8 cellular contexts compared by ENCODE assay signal in genomic region chr11:43868852-43869567, GRCh38. TPM values are rescaled to one million over a fixed set of nuclear protein-coding genes. Genes with fewer than 3 reads are reported as not detected.
DNase-seq lines count a peak whose midpoint lies in the region; ATAC-seq and TF ChIP-seq lines count a peak whose summit lies in the region.

No MANE protein-coding gene starts in this region.

- TF ChIP-seq POLR2A in suprapubic skin (IDR thresholded peaks at IDR 0.05): no peak

- BruUV-seq in Calu3 (replicated peaks; lab: Mats Ljungman, UMichigan): no TSS peak

- POLR2A ChIA-PET in SK-N-SH (lab: Yijun Ruan, JAX) (no interaction called here), HEK293T (lab: Yijun Ruan, JAX) (no interaction called here)

- no peaks in the 10 kb centered on the region for H3K27me3 ChIP-seq in SK-N-SH (ENCODE audit: insufficient read depth)
- peaks cover 47% of the 10 kb centered on the region for H3K27me3 ChIP-seq in suprapubic skin

- H3K9ac ChIP-seq in SK-N-SH: no peak overlapping the region

- 9% methylated on average over 5 of the region's 5 CpGs for WGBS in SK-N-SH (ENCODE audit: low lambda C conversion rate)
- WGBS in suprapubic skin: 49% methylated on average over 5 of the region's 5 CpGs

- H3K4me1 Mint-ChIP-seq in Calu3 (ENCODE audit: low read depth, unreplicated experiment): peaks cover 10% of the 10 kb centered on the region

- TF ChIP-seq EP300 in SK-N-SH (IDR thresholded peaks at IDR 0.05; ENCODE audit: borderline replicate concordance in 1 of 2, low read depth in 1 of 2, low read length in 1 of 2) (no peak), suprapubic skin (IDR thresholded peaks at IDR 0.05) (no peak)

- no peak overlapping the region for H3K4me2 ChIP-seq in SK-N-SH

- H3K36me3 ChIP-seq in SK-N-SH (replicated peaks in 1 of 2; ENCODE audit: control insufficient read depth in 1 of 2, insufficient read depth in 2 of 2, low read length in 1 of 2): no peaks in the 10 kb centered on the region
- H3K36me3 ChIP-seq in suprapubic skin: no peaks in the 10 kb centered on the region

- H3K27ac Mint-ChIP-seq in Calu3 (ENCODE audit: unreplicated experiment): peak overlapping the region; percentile 46

- H4K20me1 ChIP-seq in SK-N-SH (ENCODE audit: insufficient read depth): no peaks in the 10 kb centered on the region

- no peak overlapping the region for H3K4me3 ChIP-seq in SK-N-SH (ENCODE audit: low read depth in 2 of 2, low read length in 1 of 2)
- no peak overlapping the region for H3K4me3 ChIP-seq in suprapubic skin

- no peaks in the 10 kb centered on the region for H3K79me2 ChIP-seq in SK-N-SH (ENCODE audit: insufficient read depth)

- H3K9me3 ChIP-seq in SK-N-SH (no peaks in the 10 kb centered on the region), suprapubic skin (no peaks in the 10 kb centered on the region)

- H2AFZ ChIP-seq in SK-N-SH (ENCODE audit: low read depth): no peak overlapping the region

- H3K36me3 Mint-ChIP-seq in Calu3 (ENCODE audit: insufficient read depth, unreplicated experiment): no peaks in the 10 kb centered on the region

- H3K27ac ChIP-seq in SK-N-SH (ENCODE audit: low read depth in 2 of 2, low read length in 1 of 2) (no peak overlapping the region), epithelial cell of prostate (peak overlapping the region; percentile 46), suprapubic skin (no peak overlapping the region)

- H3K27me3 Mint-ChIP-seq in Calu3 (ENCODE audit: unreplicated experiment): peaks cover 34% of the 10 kb centered on the region

- intact Hi-C loops in Calu3 (cut with micrococcal nuclease; ENCODE audit: unreplicated experiment): no loop called here

- TF ChIP-seq CTCF in Calu3 (IDR thresholded peaks at IDR 0.05; ENCODE audit: unreplicated experiment) (no peak), SK-N-SH (IDR thresholded peaks at IDR 0.05) (no peak), suprapubic skin (IDR thresholded peaks at IDR 0.05) (no peak)

- no peaks in the 10 kb centered on the region for H3F3A ChIP-seq in SK-N-SH (replicated peaks; ENCODE audit: insufficient read depth)

- CTCF ChIA-PET in Calu3 (lab: Charles Lee): no interaction called here
- CTCF ChIA-PET in SK-N-SH (lab: Yijun Ruan, JAX): interaction anchor here (3.5 kb wide), 1 partner anchor 17 kb away, joined by 22 read pairs; no protein-coding TSS in a partner anchor
- CTCF ChIA-PET in HEK293T (lab: Yijun Ruan, JAX): interaction anchor here (0.6 to 1.3 kb wide), 2 partner anchors 21 to 81 kb away, joined by 3 to 7 read pairs; no protein-coding TSS in a partner anchor

- ATAC-seq in GM19324 (IDR thresholded peaks at IDR 0.05; ENCODE audit: low FRiP score, unreplicated experiment) (peak; percentile 97), HG03175 (IDR thresholded peaks at IDR 0.05; ENCODE audit: unreplicated experiment) (peak; percentile 99)

- DNase-seq in Calu3 (no peak), SK-N-SH (no peak), epithelial cell of prostate (ENCODE audit: low read depth, low spot score) (peak; percentile 45), HEK293T (ENCODE audit: extremely low spot score) (no peak), suprapubic skin (ENCODE audit: low spot score in 2 of 2) (no peak)
- peak; percentile 8 for DNase-seq in stimulated activated CD8-positive, alpha-beta memory T cell treated with anti-CD3 and anti-CD28 coated beads, Interleukin-12 subunit alpha, Interleukin-12 subunit beta, amount 100 ng/mL, for 1 hour (ENCODE audit: low read depth)

- no peaks in the 10 kb centered on the region for H3K9me3 Mint-ChIP-seq in Calu3 (ENCODE audit: low read depth, unreplicated experiment)

- no peak for TF ChIP-seq RAD21 in SK-N-SH (IDR thresholded peaks at IDR 0.05; ENCODE audit: low read length)

- no peak overlapping the region for H3K4me3 Mint-ChIP-seq in Calu3 (ENCODE audit: low read depth, unreplicated experiment)

- no peaks in the 10 kb centered on the region for H3K9me2 ChIP-seq in SK-N-SH

- H3K4me1 ChIP-seq in SK-N-SH (ENCODE audit: control insufficient read depth in 1 of 2, insufficient read depth in 2 of 2, low read depth in 1 of 2, low read length in 1 of 2): no peaks in the 10 kb centered on the region
- H3K4me1 ChIP-seq in suprapubic skin: no peaks in the 10 kb centered on the region

TF ChIP-seq in SK-N-SH, 30 proteins besides CTCF, POLR2A, EP300 and RAD21:
- TF ChIP-seq FOSL2 (IDR thresholded peaks at IDR 0.05; ENCODE audit: borderline replicate concordance, low read depth) (peak; percentile 15; the same call in 1 of the 2 replicates), IRF3 (IDR thresholded peaks at IDR 0.05; ENCODE audit: low read depth, low read length) (no peak)

TF ChIP-seq in HEK293T, 16 proteins besides CTCF, POLR2A, EP300 and RAD21:
- TF ChIP-seq ZNF384 (IDR thresholded peaks at IDR 0.05) (no peak), FOXM1 (IDR thresholded peaks at IDR 0.05; ENCODE audit: borderline replicate concordance) (no peak), HDGF (IDR thresholded peaks at IDR 0.05; ENCODE audit: borderline replicate concordance) (no peak), CTBP1 (IDR thresholded peaks at IDR 0.05; ENCODE audit: borderline replicate concordance) (no peak), TARDBP (IDR thresholded peaks at IDR 0.05) (no peak), SP1 (IDR thresholded peaks at IDR 0.05) (no peak), FOXA1 (IDR thresholded peaks at IDR 0.05) (no peak)

RNA-seq across cellular contexts. Expression of gene ALKBH3, which starts 11.6 kb away (rescaled TPM):
- total RNA-seq in Calu3 (2022): 19.1 and 32.0 TPM in 2 replicates
- polyA plus RNA-seq in SK-N-SH (2012; rRNA removed): 27.0 and 34.2 TPM in 2 replicates
- 31.6 and 37.2 TPM in 2 replicates for polyA plus RNA-seq in SK-N-SH (2012; cell fraction: cytosol; rRNA removed)
- 27.6 and 30.8 TPM in 2 replicates for polyA plus RNA-seq in SK-N-SH (2012; cell fraction: nucleus; rRNA removed)
- 10 to 100 TPM; 24.1 to 47.2 (median 28.0) TPM for total RNA-seq in suprapubic skin

Comparison
In these comparisons a context has a peak if more than half of its experiments do, and no peak if none do; other contexts are left out.
1. DNase-seq: peak in epithelial cell of prostate (single experiment) and stimulated activated CD8-positive, alpha-beta memory T cell treated with anti-CD3 and anti-CD28 coated beads, Interleukin-12 subunit alpha, Interleukin-12 subunit beta, amount 100 ng/mL, for 1 hour (single experiment); none in Calu3 (single experiment), SK-N-SH (single experiment), HEK293T (single experiment) and suprapubic skin (0 of 2).